Comparison of ENCODE assay signal across 8 cellular contexts in the genomic region with DNA sequence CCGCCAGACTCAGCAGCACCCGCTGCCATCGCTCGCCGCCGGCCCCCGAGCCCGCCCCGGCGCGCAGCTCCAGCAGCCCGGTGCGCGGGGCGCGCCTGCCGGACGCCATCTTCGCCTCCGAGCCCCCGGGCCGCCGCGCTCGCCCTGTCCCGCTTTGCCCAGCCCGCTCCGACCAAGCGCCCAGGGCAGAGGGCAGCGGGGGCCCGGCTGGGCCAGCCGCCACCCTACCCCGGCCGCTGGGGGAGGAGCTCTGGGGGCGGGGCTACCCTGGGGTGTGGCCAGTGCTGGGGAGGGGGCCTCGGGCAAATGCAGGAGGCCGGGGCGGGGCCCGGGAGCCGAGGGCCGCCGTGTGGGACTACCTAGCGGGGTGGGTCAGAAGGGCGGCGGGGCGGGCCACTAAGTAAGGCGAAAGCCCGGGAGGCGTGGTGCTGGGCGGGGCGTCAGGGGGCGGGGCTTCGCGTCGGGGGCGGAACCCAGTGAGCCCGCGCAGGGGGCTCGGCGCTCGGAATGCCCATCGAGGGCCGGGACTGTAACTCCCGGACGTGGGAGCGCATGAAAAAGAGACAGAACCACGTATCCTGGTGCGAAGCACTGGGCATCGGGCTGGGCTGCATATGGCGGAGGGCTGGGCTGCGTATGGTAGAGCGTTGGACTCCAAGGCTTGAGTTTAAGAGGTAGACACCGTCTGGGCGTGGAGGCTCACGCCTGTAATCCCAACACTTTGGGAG. TPM values are rescaled to one million over a fixed set of nuclear protein-coding genes. Genes with fewer than 3 reads are reported as not detected.
DNase-seq lines count a peak whose midpoint lies in the region; ATAC-seq and TF ChIP-seq lines count a peak whose summit lies in the region.

SNTA1 (minus strand) TSS at position 252 of the 728 bp plus-strand sequence; CDS start at position 109, 143 bp downstream.

- ATAC-seq in GM21619 (IDR thresholded peaks at IDR 0.05; ENCODE audit: unreplicated experiment) (peak; percentile 69), foreskin keratinocyte (peak; percentile 76)

- no peaks in the 10 kb centered on the region for H3K9me3 Mint-ChIP-seq in stimulated activated naive CD8-positive, alpha-beta T cell treated with anti-CD3 and anti-CD28 coated beads, Interleukin-15, Interleukin-2, amounts not matched to agents 100 ng/mL and 50 ng/mL, for 24 hours

- DNase-seq in CMK (ENCODE audit: low read depth) (peak; percentile 69), LNCaP clone FGC (ENCODE audit: low read depth) (peak; percentile 55), SHP77 (lab: John Stamatoyannopoulos, UW) (peak; percentile 75 to 82), activated gamma-delta T cell treated with Interleukin-2 at 50 U/mL for 16 hours (peak; percentile 87), foreskin keratinocyte (peak in 1 of 2 donors; percentile 53)

- no peak for TF ChIP-seq CTCF in LNCaP clone FGC (IDR thresholded peaks at IDR 0.05; ENCODE audit: control insufficient read depth, extremely low read depth, insufficient read depth)
- no peak for TF ChIP-seq CTCF in foreskin keratinocyte (conservative IDR thresholded peaks at IDR 0.05)
- TF ChIP-seq CTCF in neural cell (IDR thresholded peaks at IDR 0.05; ENCODE audit: poor library complexity, severe bottlenecking): peak; percentile 5

- H3K27ac ChIP-seq in foreskin keratinocyte: no peak within 1 kb of the TSS
- H3K27ac ChIP-seq in neural cell (ENCODE audit: low read length): no peak within 1 kb of the TSS

- H3K9ac ChIP-seq in neural cell (ENCODE audit: low read length): peak within 1 kb of the TSS; percentile 66

- H3K4me1 Mint-ChIP-seq in stimulated activated naive CD8-positive, alpha-beta T cell treated with anti-CD3 and anti-CD28 coated beads, Interleukin-15, Interleukin-2, amounts not matched to agents 100 ng/mL and 50 ng/mL, for 24 hours (ENCODE audit: low read depth): peaks cover 13% of the 10 kb centered on the region

- H3K27me3 ChIP-seq in foreskin keratinocyte (no peaks in the 10 kb centered on the region), neural cell (ENCODE audit: insufficient read depth, low read depth, low read length) (peaks cover 4% of the 10 kb centered on the region)

- H3K9me2 ChIP-seq in neural cell (ENCODE audit: insufficient read depth, low read length): no peaks in the 10 kb centered on the region

- no peaks in the 10 kb centered on the region for H3K27me3 Mint-ChIP-seq in stimulated activated naive CD8-positive, alpha-beta T cell treated with anti-CD3 and anti-CD28 coated beads, Interleukin-15, Interleukin-2, amounts not matched to agents 100 ng/mL and 50 ng/mL, for 24 hours

- TF ChIP-seq RAD21 in neural cell (conservative IDR thresholded peaks at IDR 0.05): no peak

- peak; percentile 12 for TF ChIP-seq EP300 in neural cell (conservative IDR thresholded peaks at IDR 0.05; ENCODE audit: poor library complexity, severe bottlenecking)

- H3K4me1 ChIP-seq in foreskin keratinocyte: no peaks in the 10 kb centered on the region

- H3K79me2 ChIP-seq in neural cell (replicated peaks; ENCODE audit: insufficient read depth, low read length): no peaks in the 10 kb centered on the region

- no peaks in the 10 kb centered on the region for H3F3A ChIP-seq in neural cell (ENCODE audit: insufficient read depth, low read length, poor library complexity, severe bottlenecking)

- H3K36me3 Mint-ChIP-seq in stimulated activated naive CD8-positive, alpha-beta T cell treated with anti-CD3 and anti-CD28 coated beads, Interleukin-15, Interleukin-2, amounts not matched to agents 100 ng/mL and 50 ng/mL, for 24 hours (ENCODE audit: low read depth): no peaks in the 10 kb centered on the region

- H3K4me3 ChIP-seq in LNCaP clone FGC (ENCODE audit: low read depth, low read length) (peak within 1 kb of the TSS; percentile 67), neural cell (ENCODE audit: low read length) (peak within 1 kb of the TSS; percentile 75)

- H3K27ac Mint-ChIP-seq in stimulated activated naive CD8-positive, alpha-beta T cell treated with anti-CD3 and anti-CD28 coated beads, Interleukin-15, Interleukin-2, amounts not matched to agents 100 ng/mL and 50 ng/mL, for 24 hours: peak within 1 kb of the TSS; percentile 76

- H2AFZ ChIP-seq in neural cell (ENCODE audit: low read depth, low read length): peak within 1 kb of the TSS; percentile 40

- peak within 1 kb of the TSS; percentile 88 for H3K4me3 Mint-ChIP-seq in stimulated activated naive CD8-positive, alpha-beta T cell treated with anti-CD3 and anti-CD28 coated beads, Interleukin-15, Interleukin-2, amounts not matched to agents 100 ng/mL and 50 ng/mL, for 24 hours

- no peaks in the 10 kb centered on the region for H4K20me1 ChIP-seq in neural cell (ENCODE audit: insufficient read depth)

- H3K36me3 ChIP-seq in neural cell (ENCODE audit: insufficient read depth, low read length): no peaks in the 10 kb centered on the region

- peak within 1 kb of the TSS; percentile 61 for H3K4me2 ChIP-seq in neural cell (ENCODE audit: low read length)

- H3K9me3 ChIP-seq in neural cell (ENCODE audit: low read length): no peaks in the 10 kb centered on the region

TF ChIP-seq in neural cell, 6 proteins besides CTCF, POLR2A, EP300 and RAD21:
- TF ChIP-seq POLR2AphosphoS5 (IDR thresholded peaks at IDR 0.05) (no peak), MXI1 (conservative IDR thresholded peaks at IDR 0.05; ENCODE audit: poor library complexity, severe bottlenecking) (peak; percentile 38)

RNA-seq across cellular contexts. Expression of gene SNTA1, which starts in this region (rescaled TPM):
- 4.7 and 5.8 TPM in 2 replicates for total RNA-seq in foreskin keratinocyte
- 5.2 and 6.2 TPM in 2 replicates for polyA plus RNA-seq in foreskin keratinocyte
- polyA plus RNA-seq in neural cell: 7.2 and 8.6 TPM in 2 replicates
- 5.7 and 7.3 TPM in 2 replicates for polyA minus RNA-seq in neural cell
